ENCODE assay signal across 1 cellular context in the genomic region with DNA sequence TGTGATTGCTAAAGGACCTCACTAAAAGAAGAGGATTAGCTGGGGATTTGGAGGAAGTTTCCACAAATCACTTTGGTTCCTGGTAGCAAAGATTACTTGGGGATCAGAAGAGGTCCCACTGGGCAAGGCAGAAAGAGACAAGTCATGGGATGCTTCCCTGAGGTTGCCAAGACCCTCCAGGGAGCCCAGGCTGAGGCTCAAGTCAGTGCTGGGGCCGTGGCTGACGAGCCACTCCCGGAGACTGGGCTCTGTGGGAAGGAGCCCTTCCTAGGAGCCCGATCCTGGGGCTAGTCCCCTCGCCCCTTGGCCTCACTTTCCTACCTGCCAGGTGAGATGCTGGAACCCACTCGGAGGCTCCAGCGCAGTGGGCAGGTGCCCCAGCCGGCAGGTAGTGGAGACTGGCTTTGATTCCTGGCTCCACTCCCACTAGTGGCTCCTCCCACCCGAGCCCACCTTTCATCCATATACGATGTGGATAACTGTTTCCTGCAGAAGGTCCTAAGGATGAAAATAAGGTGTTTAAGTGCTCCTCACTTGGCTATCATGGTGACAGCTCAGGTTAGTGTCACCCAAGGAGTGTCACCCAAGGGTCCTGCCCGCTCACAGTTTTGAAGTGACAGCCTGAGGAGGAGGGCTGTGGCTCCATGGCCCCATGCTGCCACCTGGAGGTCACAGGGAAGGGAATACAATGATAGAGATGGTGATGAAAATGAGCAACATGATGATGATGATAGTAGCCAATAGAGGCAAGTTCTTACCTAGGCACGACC.
A peak's percentile ranks its signal among the peaks of the same experiment; 100 is the strongest.
TF ChIP-seq lines count a peak whose summit lies in the region.

No MANE protein-coding gene starts in this region.

TF ChIP-seq in GM12878, 131 proteins besides CTCF, POLR2A, EP300 and RAD21 (continued from another document and continues in another):
- TF ChIP-seq, protein P1, sequence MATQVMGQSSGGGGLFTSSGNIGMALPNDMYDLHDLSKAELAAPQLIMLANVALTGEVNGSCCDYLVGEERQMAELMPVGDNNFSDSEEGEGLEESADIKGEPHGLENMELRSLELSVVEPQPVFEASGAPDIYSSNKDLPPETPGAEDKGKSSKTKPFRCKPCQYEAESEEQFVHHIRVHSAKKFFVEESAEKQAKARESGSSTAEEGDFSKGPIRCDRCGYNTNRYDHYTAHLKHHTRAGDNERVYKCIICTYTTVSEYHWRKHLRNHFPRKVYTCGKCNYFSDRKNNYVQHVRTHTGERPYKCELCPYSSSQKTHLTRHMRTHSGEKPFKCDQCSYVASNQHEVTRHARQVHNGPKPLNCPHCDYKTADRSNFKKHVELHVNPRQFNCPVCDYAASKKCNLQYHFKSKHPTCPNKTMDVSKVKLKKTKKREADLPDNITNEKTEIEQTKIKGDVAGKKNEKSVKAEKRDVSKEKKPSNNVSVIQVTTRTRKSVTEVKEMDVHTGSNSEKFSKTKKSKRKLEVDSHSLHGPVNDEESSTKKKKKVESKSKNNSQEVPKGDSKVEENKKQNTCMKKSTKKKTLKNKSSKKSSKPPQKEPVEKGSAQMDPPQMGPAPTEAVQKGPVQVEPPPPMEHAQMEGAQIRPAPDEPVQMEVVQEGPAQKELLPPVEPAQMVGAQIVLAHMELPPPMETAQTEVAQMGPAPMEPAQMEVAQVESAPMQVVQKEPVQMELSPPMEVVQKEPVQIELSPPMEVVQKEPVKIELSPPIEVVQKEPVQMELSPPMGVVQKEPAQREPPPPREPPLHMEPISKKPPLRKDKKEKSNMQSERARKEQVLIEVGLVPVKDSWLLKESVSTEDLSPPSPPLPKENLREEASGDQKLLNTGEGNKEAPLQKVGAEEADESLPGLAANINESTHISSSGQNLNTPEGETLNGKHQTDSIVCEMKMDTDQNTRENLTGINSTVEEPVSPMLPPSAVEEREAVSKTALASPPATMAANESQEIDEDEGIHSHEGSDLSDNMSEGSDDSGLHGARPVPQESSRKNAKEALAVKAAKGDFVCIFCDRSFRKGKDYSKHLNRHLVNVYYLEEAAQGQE (IDR thresholded peaks at IDR 0.05; ENCODE audit: low read depth, low read length), result no peak
- TF ChIP-seq, protein P2, sequence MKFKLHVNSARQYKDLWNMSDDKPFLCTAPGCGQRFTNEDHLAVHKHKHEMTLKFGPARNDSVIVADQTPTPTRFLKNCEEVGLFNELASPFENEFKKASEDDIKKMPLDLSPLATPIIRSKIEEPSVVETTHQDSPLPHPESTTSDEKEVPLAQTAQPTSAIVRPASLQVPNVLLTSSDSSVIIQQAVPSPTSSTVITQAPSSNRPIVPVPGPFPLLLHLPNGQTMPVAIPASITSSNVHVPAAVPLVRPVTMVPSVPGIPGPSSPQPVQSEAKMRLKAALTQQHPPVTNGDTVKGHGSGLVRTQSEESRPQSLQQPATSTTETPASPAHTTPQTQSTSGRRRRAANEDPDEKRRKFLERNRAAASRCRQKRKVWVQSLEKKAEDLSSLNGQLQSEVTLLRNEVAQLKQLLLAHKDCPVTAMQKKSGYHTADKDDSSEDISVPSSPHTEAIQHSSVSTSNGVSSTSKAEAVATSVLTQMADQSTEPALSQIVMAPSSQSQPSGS (IDR thresholded peaks at IDR 0.05; ENCODE audit: low read length), result no peak
- TF ChIP-seq, protein P3, sequence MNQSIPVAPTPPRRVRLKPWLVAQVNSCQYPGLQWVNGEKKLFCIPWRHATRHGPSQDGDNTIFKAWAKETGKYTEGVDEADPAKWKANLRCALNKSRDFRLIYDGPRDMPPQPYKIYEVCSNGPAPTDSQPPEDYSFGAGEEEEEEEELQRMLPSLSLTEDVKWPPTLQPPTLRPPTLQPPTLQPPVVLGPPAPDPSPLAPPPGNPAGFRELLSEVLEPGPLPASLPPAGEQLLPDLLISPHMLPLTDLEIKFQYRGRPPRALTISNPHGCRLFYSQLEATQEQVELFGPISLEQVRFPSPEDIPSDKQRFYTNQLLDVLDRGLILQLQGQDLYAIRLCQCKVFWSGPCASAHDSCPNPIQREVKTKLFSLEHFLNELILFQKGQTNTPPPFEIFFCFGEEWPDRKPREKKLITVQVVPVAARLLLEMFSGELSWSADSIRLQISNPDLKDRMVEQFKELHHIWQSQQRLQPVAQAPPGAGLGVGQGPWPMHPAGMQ (IDR thresholded peaks at IDR 0.05; ENCODE audit: borderline replicate concordance), result no peak
- TF ChIP-seq, protein P4, sequence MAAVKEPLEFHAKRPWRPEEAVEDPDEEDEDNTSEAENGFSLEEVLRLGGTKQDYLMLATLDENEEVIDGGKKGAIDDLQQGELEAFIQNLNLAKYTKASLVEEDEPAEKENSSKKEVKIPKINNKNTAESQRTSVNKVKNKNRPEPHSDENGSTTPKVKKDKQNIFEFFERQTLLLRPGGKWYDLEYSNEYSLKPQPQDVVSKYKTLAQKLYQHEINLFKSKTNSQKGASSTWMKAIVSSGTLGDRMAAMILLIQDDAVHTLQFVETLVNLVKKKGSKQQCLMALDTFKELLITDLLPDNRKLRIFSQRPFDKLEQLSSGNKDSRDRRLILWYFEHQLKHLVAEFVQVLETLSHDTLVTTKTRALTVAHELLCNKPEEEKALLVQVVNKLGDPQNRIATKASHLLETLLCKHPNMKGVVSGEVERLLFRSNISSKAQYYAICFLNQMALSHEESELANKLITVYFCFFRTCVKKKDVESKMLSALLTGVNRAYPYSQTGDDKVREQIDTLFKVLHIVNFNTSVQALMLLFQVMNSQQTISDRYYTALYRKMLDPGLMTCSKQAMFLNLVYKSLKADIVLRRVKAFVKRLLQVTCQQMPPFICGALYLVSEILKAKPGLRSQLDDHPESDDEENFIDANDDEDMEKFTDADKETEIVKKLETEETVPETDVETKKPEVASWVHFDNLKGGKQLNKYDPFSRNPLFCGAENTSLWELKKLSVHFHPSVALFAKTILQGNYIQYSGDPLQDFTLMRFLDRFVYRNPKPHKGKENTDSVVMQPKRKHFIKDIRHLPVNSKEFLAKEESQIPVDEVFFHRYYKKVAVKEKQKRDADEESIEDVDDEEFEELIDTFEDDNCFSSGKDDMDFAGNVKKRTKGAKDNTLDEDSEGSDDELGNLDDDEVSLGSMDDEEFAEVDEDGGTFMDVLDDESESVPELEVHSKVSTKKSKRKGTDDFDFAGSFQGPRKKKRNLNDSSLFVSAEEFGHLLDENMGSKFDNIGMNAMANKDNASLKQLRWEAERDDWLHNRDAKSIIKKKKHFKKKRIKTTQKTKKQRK (IDR thresholded peaks at IDR 0.05; ENCODE audit: low read depth, low read length), result no peak
- TF ChIP-seq MEF2A (IDR thresholded peaks at IDR 0.05; ENCODE audit: insufficient read depth, low read depth, low read length) (no peak), SMC3 (IDR thresholded peaks at IDR 0.05; ENCODE audit: borderline replicate concordance, low read length) (peak; percentile 98), PAX8 (IDR thresholded peaks at IDR 0.05) (no peak), TCF7 (IDR thresholded peaks at IDR 0.05; ENCODE audit: borderline replicate concordance) (no peak), BCL11A (IDR thresholded peaks at IDR 0.05; ENCODE audit: low read depth, low read length) (no peak), IRF4 (IDR thresholded peaks at IDR 0.05; ENCODE audit: low read depth, low read length) (peak; percentile 48; the same call in 1 of the 2 replicates), POLR2AphosphoS2 (IDR thresholded peaks at IDR 0.05; ENCODE audit: low read depth, low read length) (no peak), RFX5 (IDR thresholded peaks at IDR 0.05; ENCODE audit: low read depth, low read length) (no peak), BRCA1 (IDR thresholded peaks at IDR 0.05; ENCODE audit: low read depth, low read length) (no peak), NR2C2 (IDR thresholded peaks at IDR 0.05; ENCODE audit: borderline replicate concordance, control insufficient read depth, insufficient read length, low read depth) (no peak), PML (IDR thresholded peaks at IDR 0.05; ENCODE audit: low read length) (no peak), SREBF1 (IDR thresholded peaks at IDR 0.05; ENCODE audit: low read length) (no peak), RUNX3 (IDR thresholded peaks at IDR 0.05; ENCODE audit: low read length) (no peak), RB1 (IDR thresholded peaks at IDR 0.05; ENCODE audit: borderline replicate concordance) (no peak), NFYA (IDR thresholded peaks at IDR 0.05; ENCODE audit: borderline replicate concordance, low read depth, low read length) (no peak), PAX5 (IDR thresholded peaks at IDR 0.05; ENCODE audit: borderline replicate concordance, low read depth, low read length) (no peak), HDGF (IDR thresholded peaks at IDR 0.05) (no peak), CREB1 (IDR thresholded peaks at IDR 0.05; ENCODE audit: low read depth) (0 out of 2 replicates have a peak, but pooled peaks have one; percentile 8), HDAC2 (IDR thresholded peaks at IDR 0.05) (no peak), IKZF1 (conservative IDR thresholded peaks at IDR 0.05) (no peak), BHLHE40 (IDR thresholded peaks at IDR 0.05; ENCODE audit: borderline replicate concordance in 1 of 2, low read depth in 2 of 2, low read length in 1 of 2) (0 out of 4 replicates have a peak, but pooled peaks have one; percentile 5 to 20), NRF1 (conservative IDR thresholded peaks at IDR 0.05; ENCODE audit: low read depth, low read length) (no peak), MTA2 (IDR thresholded peaks at IDR 0.05; ENCODE audit: low read depth) (no peak), GATAD2B (conservative IDR thresholded peaks at IDR 0.05; ENCODE audit: low read depth) (no peak), ZNF274 (IDR thresholded peaks at IDR 0.05; ENCODE audit: insufficient read depth, insufficient read length) (no peak), ATF7 (IDR thresholded peaks at IDR 0.05; ENCODE audit: low read depth) (no peak), YY1 (IDR thresholded peaks at IDR 0.05; ENCODE audit: low read depth, low read length) (peak; percentile 73; the same call in 1 of the 2 replicates), CBFB (IDR thresholded peaks at IDR 0.05; ENCODE audit: low read depth) (no peak), SUPT20H (IDR thresholded peaks at IDR 0.05; ENCODE audit: borderline replicate concordance, control insufficient read depth, low read depth, low read length) (no peak), ZSCAN29 (IDR thresholded peaks at IDR 0.05) (no peak), CHD1 (IDR thresholded peaks at IDR 0.05; ENCODE audit: low read depth, low read length) (no peak), ZNF217 (IDR thresholded peaks at IDR 0.05) (no peak), STAT1 (conservative IDR thresholded peaks at IDR 0.05) (no peak), DPF2 (IDR thresholded peaks at IDR 0.05) (no peak), STAT3 (IDR thresholded peaks at IDR 0.05; ENCODE audit: low read depth, low read length) (no peak), LARP7 (IDR thresholded peaks at IDR 0.05) (peak; percentile 40; the same call in 1 of the 2 replicates), HCFC1 (IDR thresholded peaks at IDR 0.05; ENCODE audit: low read length) (no peak)
- TF ChIP-seq, protein P5, sequence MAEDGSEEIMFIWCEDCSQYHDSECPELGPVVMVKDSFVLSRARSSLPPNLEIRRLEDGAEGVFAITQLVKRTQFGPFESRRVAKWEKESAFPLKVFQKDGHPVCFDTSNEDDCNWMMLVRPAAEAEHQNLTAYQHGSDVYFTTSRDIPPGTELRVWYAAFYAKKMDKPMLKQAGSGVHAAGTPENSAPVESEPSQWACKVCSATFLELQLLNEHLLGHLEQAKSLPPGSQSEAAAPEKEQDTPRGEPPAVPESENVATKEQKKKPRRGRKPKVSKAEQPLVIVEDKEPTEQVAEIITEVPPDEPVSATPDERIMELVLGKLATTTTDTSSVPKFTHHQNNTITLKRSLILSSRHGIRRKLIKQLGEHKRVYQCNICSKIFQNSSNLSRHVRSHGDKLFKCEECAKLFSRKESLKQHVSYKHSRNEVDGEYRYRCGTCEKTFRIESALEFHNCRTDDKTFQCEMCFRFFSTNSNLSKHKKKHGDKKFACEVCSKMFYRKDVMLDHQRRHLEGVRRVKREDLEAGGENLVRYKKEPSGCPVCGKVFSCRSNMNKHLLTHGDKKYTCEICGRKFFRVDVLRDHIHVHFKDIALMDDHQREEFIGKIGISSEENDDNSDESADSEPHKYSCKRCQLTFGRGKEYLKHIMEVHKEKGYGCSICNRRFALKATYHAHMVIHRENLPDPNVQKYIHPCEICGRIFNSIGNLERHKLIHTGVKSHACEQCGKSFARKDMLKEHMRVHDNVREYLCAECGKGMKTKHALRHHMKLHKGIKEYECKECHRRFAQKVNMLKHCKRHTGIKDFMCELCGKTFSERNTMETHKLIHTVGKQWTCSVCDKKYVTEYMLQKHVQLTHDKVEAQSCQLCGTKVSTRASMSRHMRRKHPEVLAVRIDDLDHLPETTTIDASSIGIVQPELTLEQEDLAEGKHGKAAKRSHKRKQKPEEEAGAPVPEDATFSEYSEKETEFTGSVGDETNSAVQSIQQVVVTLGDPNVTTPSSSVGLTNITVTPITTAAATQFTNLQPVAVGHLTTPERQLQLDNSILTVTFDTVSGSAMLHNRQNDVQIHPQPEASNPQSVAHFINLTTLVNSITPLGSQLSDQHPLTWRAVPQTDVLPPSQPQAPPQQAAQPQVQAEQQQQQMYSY (CRISPR knock-in tag; IDR thresholded peaks at IDR 0.05), result no peak
- TF ChIP-seq, protein P6, sequence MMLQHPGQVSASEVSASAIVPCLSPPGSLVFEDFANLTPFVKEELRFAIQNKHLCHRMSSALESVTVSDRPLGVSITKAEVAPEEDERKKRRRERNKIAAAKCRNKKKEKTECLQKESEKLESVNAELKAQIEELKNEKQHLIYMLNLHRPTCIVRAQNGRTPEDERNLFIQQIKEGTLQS (IDR thresholded peaks at IDR 0.05; ENCODE audit: borderline replicate concordance, extremely low read depth, low read depth, low read length), result no peak
- TF ChIP-seq, protein P7, sequence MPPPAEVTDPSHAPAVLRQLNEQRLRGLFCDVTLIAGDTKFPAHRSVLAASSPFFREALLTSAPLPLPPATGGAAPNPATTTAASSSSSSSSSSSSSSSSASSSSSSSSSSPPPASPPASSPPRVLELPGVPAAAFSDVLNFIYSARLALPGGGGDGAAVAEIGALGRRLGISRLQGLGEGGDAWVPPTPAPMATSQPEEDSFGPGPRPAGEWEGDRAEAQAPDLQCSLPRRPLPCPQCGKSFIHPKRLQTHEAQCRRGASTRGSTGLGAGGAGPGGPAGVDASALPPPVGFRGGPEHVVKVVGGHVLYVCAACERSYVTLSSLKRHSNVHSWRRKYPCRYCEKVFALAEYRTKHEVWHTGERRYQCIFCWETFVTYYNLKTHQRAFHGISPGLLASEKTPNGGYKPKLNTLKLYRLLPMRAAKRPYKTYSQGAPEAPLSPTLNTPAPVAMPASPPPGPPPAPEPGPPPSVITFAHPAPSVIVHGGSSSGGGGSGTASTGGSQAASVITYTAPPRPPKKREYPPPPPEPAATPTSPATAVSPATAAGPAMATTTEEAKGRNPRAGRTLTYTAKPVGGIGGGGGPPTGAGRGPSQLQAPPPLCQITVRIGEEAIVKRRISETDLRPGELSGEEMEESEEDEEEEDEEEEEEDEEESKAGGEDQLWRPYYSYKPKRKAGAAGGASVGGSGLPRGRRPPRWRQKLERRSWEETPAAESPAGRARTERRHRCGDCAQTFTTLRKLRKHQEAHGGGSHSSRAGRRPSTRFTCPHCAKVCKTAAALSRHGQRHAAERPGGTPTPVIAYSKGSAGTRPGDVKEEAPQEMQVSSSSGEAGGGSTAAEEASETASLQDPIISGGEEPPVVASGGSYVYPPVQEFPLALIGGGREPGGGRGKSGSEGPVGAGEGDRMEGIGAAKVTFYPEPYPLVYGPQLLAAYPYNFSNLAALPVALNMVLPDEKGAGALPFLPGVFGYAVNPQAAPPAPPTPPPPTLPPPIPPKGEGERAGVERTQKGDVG (CRISPR knock-in tag; IDR thresholded peaks at IDR 0.05), result no peak
- TF ChIP-seq, protein P8, sequence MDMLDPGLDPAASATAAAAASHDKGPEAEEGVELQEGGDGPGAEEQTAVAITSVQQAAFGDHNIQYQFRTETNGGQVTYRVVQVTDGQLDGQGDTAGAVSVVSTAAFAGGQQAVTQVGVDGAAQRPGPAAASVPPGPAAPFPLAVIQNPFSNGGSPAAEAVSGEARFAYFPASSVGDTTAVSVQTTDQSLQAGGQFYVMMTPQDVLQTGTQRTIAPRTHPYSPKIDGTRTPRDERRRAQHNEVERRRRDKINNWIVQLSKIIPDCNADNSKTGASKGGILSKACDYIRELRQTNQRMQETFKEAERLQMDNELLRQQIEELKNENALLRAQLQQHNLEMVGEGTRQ (IDR thresholded peaks at IDR 0.05; ENCODE audit: borderline replicate concordance, low read depth, low read length), result no peak
